26 cellular contexts compared by ENCODE assay signal in the genomic region with DNA sequence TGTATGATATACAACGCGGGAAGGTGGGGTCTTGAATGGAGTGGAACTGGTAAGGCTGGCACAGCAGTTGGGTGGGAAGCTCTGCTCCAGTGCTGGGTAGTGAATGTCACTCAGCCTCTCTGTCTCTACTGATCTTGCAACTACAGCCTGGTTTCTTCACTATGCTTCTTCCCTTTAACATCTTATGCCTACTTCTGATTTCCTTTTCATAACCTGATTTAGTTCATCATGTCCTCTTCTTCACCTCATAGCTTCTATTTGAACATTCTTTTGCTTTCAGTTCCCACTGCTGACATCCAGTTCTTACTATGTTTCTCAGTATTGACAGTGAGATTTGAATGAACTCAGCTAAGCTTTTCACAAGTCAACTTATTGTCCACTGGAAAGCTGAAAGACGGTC.
A peak's percentile ranks its signal among the peaks of the same experiment; 100 is the strongest.
DNase-seq lines count a peak whose midpoint lies in the region; ATAC-seq and TF ChIP-seq lines count a peak whose summit lies in the region.
"Had no signal": no experiment of that assay in that cellular context is flagged by ENCODE, and none has a peak within 500 bp of the region (broad histone marks: within the 10 kb centered on the region; RNA-seq: fewer than 3 reads in every experiment).

No MANE protein-coding gene starts in this region.

- H4K20me1 ChIP-seq in OCI-LY3 (ENCODE audit: insufficient read depth, low read length): 0 out of 2 replicates have a peak, but pooled peaks cover 7% of the 10 kb centered on the region
- H4K20me1 ChIP-seq: BLaER1 had no signal

- DNase-seq in foreskin fibroblast: no peak
- DNase-seq in NCI-H146 (lab: John Stamatoyannopoulos, UW): no peak
- no peak for DNase-seq in T-cell
- DNase-seq: activated B cell treated with CpG ODN at 0.5 μM for 24 hours; activated CD4-positive, alpha-beta memory T cell treated with anti-CD3 and anti-CD28 coated beads for 36 hours; activated gamma-delta T cell; COR-L47; DMS79; effector CD4-positive, alpha-beta T cell; hippocampal formation; NCI-H774; posterior cingulate gyrus; sigmoid colon; stimulated activated CD8-positive, alpha-beta memory T cell treated with anti-CD3 and anti-CD28 coated beads, Interleukin-4, amount 100 ng/mL, for 48 hours; T-helper 9 cell; upper lobe of right lung had no signal

- no peaks in the 10 kb centered on the region for H3K27me3 Mint-ChIP-seq in T-cell
- H3K27me3 Mint-ChIP-seq: activated B cell treated with CpG ODN at 0.5 μM for 24 hours; activated CD4-positive, alpha-beta memory T cell treated with anti-CD3 and anti-CD28 coated beads for 36 hours; brain had no signal

- H3K4me1 ChIP-seq in OCI-LY3 (ENCODE audit: low read length): peaks cover 24% of the 10 kb centered on the region
- H3K4me1 ChIP-seq: BLaER1, HAP-1, sigmoid colon, upper lobe of right lung had no signal

- no peak overlapping the region for H3K4me3 Mint-ChIP-seq in T-cell
- H3K4me3 Mint-ChIP-seq: activated B cell treated with CpG ODN at 0.5 μM for 24 hours; activated CD4-positive, alpha-beta memory T cell treated with anti-CD3 and anti-CD28 coated beads for 36 hours had no signal

- H3K9ac ChIP-seq in OCI-LY3 (ENCODE audit: low read length): no peak overlapping the region
- H3K9ac ChIP-seq: BLaER1 had no signal

- no peaks in the 10 kb centered on the region for H3K36me3 Mint-ChIP-seq in T-cell
- H3K36me3 Mint-ChIP-seq: activated CD4-positive, alpha-beta memory T cell treated with anti-CD3 and anti-CD28 coated beads for 36 hours; brain had no signal

- H3K9me3 ChIP-seq in OCI-LY3 (ENCODE audit: insufficient read depth, low read length): no peaks in the 10 kb centered on the region
- H3K9me3 ChIP-seq: BLaER1, HAP-1, sigmoid colon, upper lobe of right lung had no signal

- POLR2A ChIA-PET in T-cell (lab: Charles Lee): no interaction called here

- peak overlapping the region; percentile 93 for H3K4me2 ChIP-seq in OCI-LY3 (ENCODE audit: low read length)
- H3K4me2 ChIP-seq: BLaER1 had no signal

- no peaks in the 10 kb centered on the region for H3K36me3 ChIP-seq in OCI-LY3 (replicated peaks; ENCODE audit: low read depth, low read length)
- H3K36me3 ChIP-seq: BLaER1, HAP-1, sigmoid colon, upper lobe of right lung had no signal

- TF ChIP-seq CTCF in OCI-LY3 (IDR thresholded peaks at IDR 0.05; ENCODE audit: low read depth, low read length) (no peak), foreskin fibroblast (IDR thresholded peaks at IDR 0.05; ENCODE audit: low read depth, low read length) (no peak)

- no peaks in the 10 kb centered on the region for H3K4me1 Mint-ChIP-seq in T-cell
- H3K4me1 Mint-ChIP-seq: activated B cell treated with CpG ODN at 0.5 μM for 24 hours, brain had no signal

- H3K27me3 ChIP-seq in OCI-LY3 (ENCODE audit: low read depth, low read length): no peaks in the 10 kb centered on the region
- H3K27me3 ChIP-seq: BLaER1, sigmoid colon, upper lobe of right lung had no signal

- H3K4me3 ChIP-seq in OCI-LY3 (ENCODE audit: low read length) (peak overlapping the region; percentile 67), foreskin fibroblast (ENCODE audit: low read depth in 1 of 2, low read length in 2 of 2) (no peak overlapping the region)
- H3K4me3 ChIP-seq: BLaER1, HAP-1, K562, sigmoid colon, upper lobe of right lung had no signal

- H3K27ac ChIP-seq in OCI-LY3 (ENCODE audit: low read length): peak overlapping the region; percentile 34
- H3K27ac ChIP-seq: BLaER1, sigmoid colon, upper lobe of right lung had no signal

- CTCF ChIA-PET in T-cell (lab: Charles Lee): no interaction called here

- no peak overlapping the region for H2AFZ ChIP-seq in OCI-LY3 (ENCODE audit: low read depth, low read length)

- peaks cover 0 to under 1% (median 0%) of the 10 kb centered on the region in 3 donors for H3K9me3 Mint-ChIP-seq in T-cell
- H3K9me3 Mint-ChIP-seq: activated B cell treated with CpG ODN at 0.5 μM for 24 hours had no signal

- no peak overlapping the region for H3K27ac Mint-ChIP-seq in T-cell
- H3K27ac Mint-ChIP-seq: activated B cell treated with CpG ODN at 0.5 μM for 24 hours; activated CD4-positive, alpha-beta memory T cell treated with anti-CD3 and anti-CD28 coated beads for 36 hours had no signal

- peak; percentile 65 for ATAC-seq in GM18498 (IDR thresholded peaks at IDR 0.05; ENCODE audit: unreplicated experiment)
- ATAC-seq in GM21390 (IDR thresholded peaks at IDR 0.05; ENCODE audit: unreplicated experiment): peak; percentile 84
- peak; percentile 74 for ATAC-seq in HG03095 (IDR thresholded peaks at IDR 0.05; ENCODE audit: unreplicated experiment)
- ATAC-seq in T-cell (replicated peaks in 1 of 4): no peak
- ATAC-seq in GM21367 (IDR thresholded peaks at IDR 0.05; ENCODE audit: unreplicated experiment): no peak
- ATAC-seq: esophagus mucosa, K562, upper lobe of right lung had no signal

- no peaks in the 10 kb centered on the region for H3K79me2 ChIP-seq in OCI-LY3 (ENCODE audit: low read length)

Comparison
In these comparisons a context has a peak if more than half of its experiments do, and no peak if none do; other contexts are left out.
1. ATAC-seq: peak in GM18498 (single experiment), GM21390 (single experiment) and HG03095 (single experiment); none in T-cell (0 of 4) and GM21367 (single experiment).